ENCODE assay signal across 1 cellular context in the genomic region with DNA sequence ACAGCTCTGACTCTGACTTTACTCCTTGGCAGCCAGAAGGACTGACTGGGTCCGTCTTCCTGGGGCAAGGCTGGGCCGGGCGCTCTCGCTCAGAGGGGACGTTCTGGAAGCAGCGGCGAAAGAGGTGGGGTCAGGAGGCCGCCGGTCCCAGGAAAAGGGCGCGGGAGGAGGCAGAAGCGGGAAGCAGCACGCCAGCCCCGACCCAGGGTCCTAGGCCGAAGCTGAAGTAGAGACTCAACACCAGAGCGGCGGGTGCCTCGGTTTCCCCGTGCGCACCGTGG.
TF ChIP-seq lines count a peak whose summit lies in the region.

No MANE protein-coding gene starts in this region.

TF ChIP-seq in HepG2, 621 proteins besides CTCF, POLR2A, EP300 and RAD21 (continued from another document):
- TF ChIP-seq ZSCAN9 (CRISPR knock-in tag; IDR thresholded peaks at IDR 0.05; ENCODE audit: borderline replicate concordance) (no peak), DMAP1 (CRISPR knock-in tag; IDR thresholded peaks at IDR 0.05) (no peak), PHF8 (CRISPR knock-in tag; IDR thresholded peaks at IDR 0.05) (no peak), ARHGAP35 (CRISPR knock-in tag; IDR thresholded peaks at IDR 0.05; ENCODE audit: borderline replicate concordance) (no peak), MXI1 (IDR thresholded peaks at IDR 0.05; ENCODE audit: borderline replicate concordance, low read depth, low read length) (no peak)
- TF ChIP-seq, protein P1, sequence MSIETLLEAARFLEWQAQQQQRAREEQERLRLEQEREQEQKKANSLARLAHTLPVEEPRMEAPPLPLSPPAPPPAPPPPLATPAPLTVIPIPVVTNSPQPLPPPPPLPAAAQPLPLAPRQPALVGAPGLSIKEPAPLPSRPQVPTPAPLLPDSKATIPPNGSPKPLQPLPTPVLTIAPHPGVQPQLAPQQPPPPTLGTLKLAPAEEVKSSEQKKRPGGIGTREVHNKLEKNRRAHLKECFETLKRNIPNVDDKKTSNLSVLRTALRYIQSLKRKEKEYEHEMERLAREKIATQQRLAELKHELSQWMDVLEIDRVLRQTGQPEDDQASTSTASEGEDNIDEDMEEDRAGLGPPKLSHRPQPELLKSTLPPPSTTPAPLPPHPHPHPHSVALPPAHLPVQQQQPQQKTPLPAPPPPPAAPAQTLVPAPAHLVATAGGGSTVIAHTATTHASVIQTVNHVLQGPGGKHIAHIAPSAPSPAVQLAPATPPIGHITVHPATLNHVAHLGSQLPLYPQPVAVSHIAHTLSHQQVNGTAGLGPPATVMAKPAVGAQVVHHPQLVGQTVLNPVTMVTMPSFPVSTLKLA (IDR thresholded peaks at IDR 0.05) = no peak
